ENCODE assay signal across 12 cellular contexts in genomic region chr5:96919754-96920197, GRCh38. TPM values are rescaled to one million over a fixed set of nuclear protein-coding genes. Genes with fewer than 3 reads are reported as not detected.
DNase-seq lines count a peak whose midpoint lies in the region; ATAC-seq and TF ChIP-seq lines count a peak whose summit lies in the region.
"Had no signal": no experiment of that assay in that cellular context is flagged by ENCODE, and none has a peak within 500 bp of the region (broad histone marks: within the 10 kb centered on the region; RNA-seq: fewer than 3 reads in every experiment).

No MANE protein-coding gene starts in this region.

- DNase-seq in activated CD4-positive, alpha-beta T cell treated with anti-CD3 and anti-CD28 coated beads for 48 hours = peak; percentile 33
- no peak for DNase-seq in activated CD4-positive, alpha-beta T cell treated with anti-CD3 and anti-CD28 coated beads for 4 hours
- DNase-seq in naive thymus-derived CD4-positive, alpha-beta T cell = no peak
- DNase-seq in NOMO-1 (lab: John Stamatoyannopoulos, UW; ENCODE audit: unreplicated experiment in 2 of 2) (no peak), endothelial cell (ENCODE audit: low spot score) (no peak), NCI-H146 (lab: John Stamatoyannopoulos, UW) (no peak)
- DNase-seq: islet precursor cell, pancreas had no signal

- H3K4me1 Mint-ChIP-seq in naive thymus-derived CD4-positive, alpha-beta T cell = peaks cover 14 to 56% (median 49%) of the 10 kb centered on the region in 7 donors
- H3K4me1 Mint-ChIP-seq in endothelial cell (ENCODE audit: unreplicated experiment) = no peaks in the 10 kb centered on the region

- no peak for TF ChIP-seq CTCF in endothelial cell (IDR thresholded peaks at IDR 0.05; ENCODE audit: unreplicated experiment)

- H3K27ac ChIP-seq in naive thymus-derived CD4-positive, alpha-beta T cell (ENCODE audit: low read depth, low read length) = no peak overlapping the region
- H3K27ac ChIP-seq: A549, epithelial cell of prostate, pancreas had no signal

- POLR2A ChIA-PET in naive thymus-derived CD4-positive, alpha-beta T cell (lab: Charles Lee) = no interaction called here

- H3K4me1 ChIP-seq in naive thymus-derived CD4-positive, alpha-beta T cell (ENCODE audit: control insufficient read depth in 2 of 2, insufficient read depth in 2 of 2, low read length in 2 of 2) = peaks cover 0 to 16% of the 10 kb centered on the region in 2 donors
- H3K4me1 ChIP-seq: A549 had no signal

- peak; percentile 62 for ATAC-seq in GM21423 (IDR thresholded peaks at IDR 0.05; ENCODE audit: unreplicated experiment)
- ATAC-seq in HG03135 (IDR thresholded peaks at IDR 0.05; ENCODE audit: unreplicated experiment) = peak; percentile 50
- no peak for ATAC-seq in naive thymus-derived CD4-positive, alpha-beta T cell
- ATAC-seq: A549, pancreas had no signal

- no peaks in the 10 kb centered on the region for H3K9me3 ChIP-seq in naive thymus-derived CD4-positive, alpha-beta T cell (ENCODE audit: control insufficient read depth in 2 of 3, low read length in 3 of 3)
- H3K9me3 ChIP-seq: A549, pancreas had no signal

- H3K36me3 ChIP-seq in naive thymus-derived CD4-positive, alpha-beta T cell (ENCODE audit: control insufficient read depth in 2 of 3, insufficient read depth in 3 of 3, low read length in 3 of 3) = peaks cover 0 to 35% (median 6%) of the 10 kb centered on the region in 3 experiments
- H3K36me3 ChIP-seq: pancreas had no signal

- no peaks in the 10 kb centered on the region for H3K27me3 ChIP-seq in naive thymus-derived CD4-positive, alpha-beta T cell (ENCODE audit: control insufficient read depth in 2 of 2, insufficient read depth in 2 of 2, low read length in 2 of 2)
- H3K27me3 ChIP-seq: pancreas had no signal

- H3K27ac Mint-ChIP-seq in naive thymus-derived CD4-positive, alpha-beta T cell = peak overlapping the region in 5 of 9 donors; percentile 54 to 87 (median 77)
- no peak overlapping the region for H3K27ac Mint-ChIP-seq in endothelial cell (ENCODE audit: unreplicated experiment)

- CTCF ChIA-PET in naive thymus-derived CD4-positive, alpha-beta T cell (lab: Charles Lee) = no interaction called here

- no peak overlapping the region for H3K4me3 Mint-ChIP-seq in naive thymus-derived CD4-positive, alpha-beta T cell
- no peak overlapping the region for H3K4me3 Mint-ChIP-seq in endothelial cell (ENCODE audit: unreplicated experiment)

- intact Hi-C loops in naive thymus-derived CD4-positive, alpha-beta T cell (cut with micrococcal nuclease) = loop anchor here (1.0 to 2.0 kb wide), 3 partner anchors 10 to 15 kb away; no protein-coding TSS in a partner anchor

- peaks cover 0 to 38% (median 36%) of the 10 kb centered on the region in 5 donors for H3K36me3 Mint-ChIP-seq in naive thymus-derived CD4-positive, alpha-beta T cell
- no peaks in the 10 kb centered on the region for H3K36me3 Mint-ChIP-seq in endothelial cell (ENCODE audit: low read depth, unreplicated experiment)

- H3K27me3 Mint-ChIP-seq in naive thymus-derived CD4-positive, alpha-beta T cell = no peaks in the 10 kb centered on the region
- no peaks in the 10 kb centered on the region for H3K27me3 Mint-ChIP-seq in endothelial cell (ENCODE audit: unreplicated experiment)

- H3K4me3 ChIP-seq in naive thymus-derived CD4-positive, alpha-beta T cell (ENCODE audit: low read length) = no peak overlapping the region
- H3K4me3 ChIP-seq: A549, pancreas had no signal

- H3K9me3 Mint-ChIP-seq in naive thymus-derived CD4-positive, alpha-beta T cell = no peaks in the 10 kb centered on the region
- no peaks in the 10 kb centered on the region for H3K9me3 Mint-ChIP-seq in endothelial cell (ENCODE audit: unreplicated experiment)

RNA-seq across cellular contexts. Expression of gene LNPEP, which starts 16.1 kb away (rescaled TPM):
- 100 to 1,000 TPM in 1 of 5 experiments, 10 to 100 TPM in 4; 82.4 to 109 (median 88.8) TPM for total RNA-seq in naive thymus-derived CD4-positive, alpha-beta T cell
- 10 to 100 TPM; 53.2 to 54.5 TPM for polyA plus RNA-seq in naive thymus-derived CD4-positive, alpha-beta T cell
- total RNA-seq in endothelial cell (ENCODE audit: unreplicated experiment) = 13.2 TPM

RNA-seq across cellular contexts. Expression of gene ERAP2, which starts 43.5 kb away (rescaled TPM):
- total RNA-seq in naive thymus-derived CD4-positive, alpha-beta T cell = 100 to 1,000 TPM in 2 of 5 experiments, 10 to 100 TPM in 3; 42.5 to 158 (median 97.2) TPM
- 100 to 1,000 TPM in 1 of 2 donors, 10 to 100 TPM in 1; 11.1 to 161 TPM for polyA plus RNA-seq in naive thymus-derived CD4-positive, alpha-beta T cell
- 0.08 TPM for total RNA-seq in endothelial cell (ENCODE audit: unreplicated experiment)

Comparison
In these comparisons a context has a peak if more than half of its experiments do, and no peak if none do; other contexts are left out.
1. RNA of gene ERAP2, which starts 43.5 kb away (total RNA-seq): 42.5 to 158 TPM in naive thymus-derived CD4-positive, alpha-beta T cell; 0.08 TPM in endothelial cell (single experiment); every median in the first group is over 10 times any median in the second.